ENCODE assay signal across 1 cellular context in the genomic region with DNA sequence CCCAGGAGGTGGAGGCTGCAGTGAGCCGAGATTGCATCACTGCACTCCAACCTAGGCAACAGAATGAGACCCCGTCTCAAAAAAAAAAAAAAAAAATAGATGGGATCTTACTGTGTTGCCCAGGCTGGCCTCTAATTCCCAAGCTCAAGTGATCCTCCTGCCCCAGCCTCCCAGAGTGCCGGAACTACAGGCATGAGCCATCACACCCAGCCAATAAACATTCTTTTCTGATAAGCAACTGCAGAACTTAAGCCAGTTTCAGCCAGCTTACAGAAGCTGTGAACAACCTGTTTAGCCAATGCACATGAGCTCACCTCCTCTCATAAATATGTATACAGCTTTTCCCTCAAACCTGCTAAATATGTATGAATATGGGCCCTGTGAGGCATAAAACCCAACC.
A peak's percentile ranks its signal among the peaks of the same experiment; 100 is the strongest.
TF ChIP-seq lines count a peak whose summit lies in the region.

No MANE protein-coding gene starts in this region.

TF ChIP-seq in K562, 482 proteins besides CTCF, POLR2A, EP300 and RAD21 (continued from another document and continues in another):
- no peak for TF ChIP-seq ZNF407 (IDR thresholded peaks at IDR 0.05; ENCODE audit: low read depth)
- TF ChIP-seq ZNF639 (CRISPR knock-in tag; conservative IDR thresholded peaks at IDR 0.05 in 1 of 2, IDR thresholded peaks at IDR 0.05 in 1 of 2), result no peak
- TF ChIP-seq, protein P1, sequence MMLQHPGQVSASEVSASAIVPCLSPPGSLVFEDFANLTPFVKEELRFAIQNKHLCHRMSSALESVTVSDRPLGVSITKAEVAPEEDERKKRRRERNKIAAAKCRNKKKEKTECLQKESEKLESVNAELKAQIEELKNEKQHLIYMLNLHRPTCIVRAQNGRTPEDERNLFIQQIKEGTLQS (IDR thresholded peaks at IDR 0.05), result peak; percentile 14; the same call in 1 of the 2 replicates
- TF ChIP-seq, protein P1 (CRISPR knock-in tag; conservative IDR thresholded peaks at IDR 0.05), result no peak
- TF ChIP-seq RBM25 (IDR thresholded peaks at IDR 0.05; ENCODE audit: low read depth, low read length, severe bottlenecking), result peak; percentile 87
- TF ChIP-seq, protein P2, sequence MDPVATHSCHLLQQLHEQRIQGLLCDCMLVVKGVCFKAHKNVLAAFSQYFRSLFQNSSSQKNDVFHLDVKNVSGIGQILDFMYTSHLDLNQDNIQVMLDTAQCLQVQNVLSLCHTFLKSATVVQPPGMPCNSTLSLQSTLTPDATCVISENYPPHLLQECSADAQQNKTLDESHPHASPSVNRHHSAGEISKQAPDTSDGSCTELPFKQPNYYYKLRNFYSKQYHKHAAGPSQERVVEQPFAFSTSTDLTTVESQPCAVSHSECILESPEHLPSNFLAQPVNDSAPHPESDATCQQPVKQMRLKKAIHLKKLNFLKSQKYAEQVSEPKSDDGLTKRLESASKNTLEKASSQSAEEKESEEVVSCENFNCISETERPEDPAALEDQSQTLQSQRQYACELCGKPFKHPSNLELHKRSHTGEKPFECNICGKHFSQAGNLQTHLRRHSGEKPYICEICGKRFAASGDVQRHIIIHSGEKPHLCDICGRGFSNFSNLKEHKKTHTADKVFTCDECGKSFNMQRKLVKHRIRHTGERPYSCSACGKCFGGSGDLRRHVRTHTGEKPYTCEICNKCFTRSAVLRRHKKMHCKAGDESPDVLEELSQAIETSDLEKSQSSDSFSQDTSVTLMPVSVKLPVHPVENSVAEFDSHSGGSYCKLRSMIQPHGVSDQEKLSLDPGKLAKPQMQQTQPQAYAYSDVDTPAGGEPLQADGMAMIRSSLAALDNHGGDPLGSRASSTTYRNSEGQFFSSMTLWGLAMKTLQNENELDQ (CRISPR knock-in tag; IDR thresholded peaks at IDR 0.05; ENCODE audit: borderline replicate concordance), result no peak
- TF ChIP-seq, protein P3, sequence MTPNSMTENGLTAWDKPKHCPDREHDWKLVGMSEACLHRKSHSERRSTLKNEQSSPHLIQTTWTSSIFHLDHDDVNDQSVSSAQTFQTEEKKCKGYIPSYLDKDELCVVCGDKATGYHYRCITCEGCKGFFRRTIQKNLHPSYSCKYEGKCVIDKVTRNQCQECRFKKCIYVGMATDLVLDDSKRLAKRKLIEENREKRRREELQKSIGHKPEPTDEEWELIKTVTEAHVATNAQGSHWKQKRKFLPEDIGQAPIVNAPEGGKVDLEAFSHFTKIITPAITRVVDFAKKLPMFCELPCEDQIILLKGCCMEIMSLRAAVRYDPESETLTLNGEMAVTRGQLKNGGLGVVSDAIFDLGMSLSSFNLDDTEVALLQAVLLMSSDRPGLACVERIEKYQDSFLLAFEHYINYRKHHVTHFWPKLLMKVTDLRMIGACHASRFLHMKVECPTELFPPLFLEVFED (CRISPR knock-in tag; conservative IDR thresholded peaks at IDR 0.05), result no peak
- TF ChIP-seq, protein P4, sequence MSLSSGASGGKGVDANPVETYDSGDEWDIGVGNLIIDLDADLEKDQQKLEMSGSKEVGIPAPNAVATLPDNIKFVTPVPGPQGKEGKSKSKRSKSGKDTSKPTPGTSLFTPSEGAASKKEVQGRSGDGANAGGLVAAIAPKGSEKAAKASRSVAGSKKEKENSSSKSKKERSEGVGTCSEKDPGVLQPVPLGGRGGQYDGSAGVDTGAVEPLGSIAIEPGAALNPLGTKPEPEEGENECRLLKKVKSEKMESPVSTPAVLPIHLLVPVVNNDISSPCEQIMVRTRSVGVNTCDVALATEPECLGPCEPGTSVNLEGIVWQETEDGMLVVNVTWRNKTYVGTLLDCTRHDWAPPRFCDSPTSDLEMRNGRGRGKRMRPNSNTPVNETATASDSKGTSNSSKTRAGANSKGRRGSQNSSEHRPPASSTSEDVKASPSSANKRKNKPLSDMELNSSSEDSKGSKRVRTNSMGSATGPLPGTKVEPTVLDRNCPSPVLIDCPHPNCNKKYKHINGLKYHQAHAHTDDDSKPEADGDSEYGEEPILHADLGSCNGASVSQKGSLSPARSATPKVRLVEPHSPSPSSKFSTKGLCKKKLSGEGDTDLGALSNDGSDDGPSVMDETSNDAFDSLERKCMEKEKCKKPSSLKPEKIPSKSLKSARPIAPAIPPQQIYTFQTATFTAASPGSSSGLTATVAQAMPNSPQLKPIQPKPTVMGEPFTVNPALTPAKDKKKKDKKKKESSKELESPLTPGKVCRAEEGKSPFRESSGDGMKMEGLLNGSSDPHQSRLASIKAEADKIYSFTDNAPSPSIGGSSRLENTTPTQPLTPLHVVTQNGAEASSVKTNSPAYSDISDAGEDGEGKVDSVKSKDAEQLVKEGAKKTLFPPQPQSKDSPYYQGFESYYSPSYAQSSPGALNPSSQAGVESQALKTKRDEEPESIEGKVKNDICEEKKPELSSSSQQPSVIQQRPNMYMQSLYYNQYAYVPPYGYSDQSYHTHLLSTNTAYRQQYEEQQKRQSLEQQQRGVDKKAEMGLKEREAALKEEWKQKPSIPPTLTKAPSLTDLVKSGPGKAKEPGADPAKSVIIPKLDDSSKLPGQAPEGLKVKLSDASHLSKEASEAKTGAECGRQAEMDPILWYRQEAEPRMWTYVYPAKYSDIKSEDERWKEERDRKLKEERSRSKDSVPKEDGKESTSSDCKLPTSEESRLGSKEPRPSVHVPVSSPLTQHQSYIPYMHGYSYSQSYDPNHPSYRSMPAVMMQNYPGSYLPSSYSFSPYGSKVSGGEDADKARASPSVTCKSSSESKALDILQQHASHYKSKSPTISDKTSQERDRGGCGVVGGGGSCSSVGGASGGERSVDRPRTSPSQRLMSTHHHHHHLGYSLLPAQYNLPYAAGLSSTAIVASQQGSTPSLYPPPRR (CRISPR knock-in tag; IDR thresholded peaks at IDR 0.05; ENCODE audit: borderline replicate concordance), result no peak
- TF ChIP-seq GABPB2 (CRISPR knock-in tag; conservative IDR thresholded peaks at IDR 0.05), result no peak
- TF ChIP-seq SP1 (CRISPR knock-in tag; IDR thresholded peaks at IDR 0.05), result no peak
- peak; percentile 82 for TF ChIP-seq SMARCA5 (IDR thresholded peaks at IDR 0.05)
- no peak for TF ChIP-seq SRF (CRISPR knock-in tag; IDR thresholded peaks at IDR 0.05)
- TF ChIP-seq ZNF79 (CRISPR knock-in tag; IDR thresholded peaks at IDR 0.05; ENCODE audit: low read depth), result no peak
- TF ChIP-seq SRSF3 (IDR thresholded peaks at IDR 0.05; ENCODE audit: insufficient read depth, low read length), result no peak
- TF ChIP-seq BRD9 (IDR thresholded peaks at IDR 0.05; ENCODE audit: low read depth, partially characterized antibody), result no peak
- no peak for TF ChIP-seq SMARCE1 (IDR thresholded peaks at IDR 0.05)
- TF ChIP-seq GTF2E2 (tag; IDR thresholded peaks at IDR 0.05), result no peak
- no peak for TF ChIP-seq CBX8 (IDR thresholded peaks at IDR 0.05; ENCODE audit: borderline replicate concordance, extremely low read depth, low read depth, low read length, poor library complexity, severe bottlenecking)
- TF ChIP-seq ZBTB9 (CRISPR knock-in tag; IDR thresholded peaks at IDR 0.05), result no peak
- TF ChIP-seq HDAC6 (IDR thresholded peaks at IDR 0.05; ENCODE audit: low read depth, low read length), result no peak
- TF ChIP-seq ZNF75A (CRISPR knock-in tag; IDR thresholded peaks at IDR 0.05), result no peak
- TF ChIP-seq ZNF121 (CRISPR knock-in tag; conservative IDR thresholded peaks at IDR 0.05), result peak; percentile 100
- TF ChIP-seq, protein P5, sequence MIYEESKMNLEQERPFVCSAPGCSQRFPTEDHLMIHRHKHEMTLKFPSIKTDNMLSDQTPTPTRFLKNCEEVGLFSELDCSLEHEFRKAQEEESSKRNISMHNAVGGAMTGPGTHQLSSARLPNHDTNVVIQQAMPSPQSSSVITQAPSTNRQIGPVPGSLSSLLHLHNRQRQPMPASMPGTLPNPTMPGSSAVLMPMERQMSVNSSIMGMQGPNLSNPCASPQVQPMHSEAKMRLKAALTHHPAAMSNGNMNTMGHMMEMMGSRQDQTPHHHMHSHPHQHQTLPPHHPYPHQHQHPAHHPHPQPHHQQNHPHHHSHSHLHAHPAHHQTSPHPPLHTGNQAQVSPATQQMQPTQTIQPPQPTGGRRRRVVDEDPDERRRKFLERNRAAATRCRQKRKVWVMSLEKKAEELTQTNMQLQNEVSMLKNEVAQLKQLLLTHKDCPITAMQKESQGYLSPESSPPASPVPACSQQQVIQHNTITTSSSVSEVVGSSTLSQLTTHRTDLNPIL (CRISPR knock-in tag; IDR thresholded peaks at IDR 0.05), result no peak
- no peak for TF ChIP-seq ZNF184 (CRISPR knock-in tag; IDR thresholded peaks at IDR 0.05)
- TF ChIP-seq USF2 (CRISPR knock-in tag; IDR thresholded peaks at IDR 0.05), result no peak
- TF ChIP-seq MBD2 (IDR thresholded peaks at IDR 0.05; ENCODE audit: borderline replicate concordance, low read depth), result no peak
- no peak for TF ChIP-seq SREBF1 (IDR thresholded peaks at IDR 0.05; ENCODE audit: borderline replicate concordance, low read depth, low read length)
- TF ChIP-seq KAT7 (CRISPR knock-in tag; IDR thresholded peaks at IDR 0.05; ENCODE audit: borderline replicate concordance), result no peak
- TF ChIP-seq NR3C1 (CRISPR knock-in tag; IDR thresholded peaks at IDR 0.05), result no peak
- 0 out of 4 replicates have a peak, but pooled peaks of 1 of the 2 experiments have one; percentile 22 for TF ChIP-seq RCOR1 (IDR thresholded peaks at IDR 0.05; ENCODE audit: borderline replicate concordance in 1 of 2, low read depth in 2 of 2, low read length in 2 of 2)
- TF ChIP-seq CEBPB (tag; IDR thresholded peaks at IDR 0.05), result no peak
- TF ChIP-seq ZNF707 (CRISPR knock-in tag; conservative IDR thresholded peaks at IDR 0.05), result no peak
